8 cellular contexts compared by ENCODE assay signal in genomic region chr5:168314735-168315411, GRCh38. TPM values are rescaled to one million over a fixed set of nuclear protein-coding genes. Genes with fewer than 3 reads are reported as not detected.
DNase-seq lines count a peak whose midpoint lies in the region; ATAC-seq and TF ChIP-seq lines count a peak whose summit lies in the region.

No MANE protein-coding gene starts in this region.

- TF ChIP-seq CTCF in fibroblast of pulmonary artery (IDR thresholded peaks at IDR 0.05; ENCODE audit: low read length, missing control alignments): no peak
- TF ChIP-seq CTCF in osteoblast (IDR thresholded peaks at IDR 0.05; ENCODE audit: extremely low read depth, low read depth, low read length): no peak

- H3K9me3 Mint-ChIP-seq in activated naive CD4-positive, alpha-beta T cell treated with anti-CD3 and anti-CD28 coated beads, Interleukin-2, amount 10 ng/mL, durations not matched to agents 7 days and 5 days: no peaks in the 10 kb centered on the region

- H3K36me3 ChIP-seq in osteoblast (ENCODE audit: insufficient read depth, low read length): no peaks in the 10 kb centered on the region

- H3K4me3 ChIP-seq in fibroblast of pulmonary artery (replicated peaks; ENCODE audit: low read depth, low read length): no peak overlapping the region
- H3K4me3 ChIP-seq in osteoblast (ENCODE audit: insufficient read depth, low read length): peak overlapping the region; percentile 35

- no peaks in the 10 kb centered on the region for H3K27me3 ChIP-seq in osteoblast (ENCODE audit: insufficient read depth, low read length)

- H2AFZ ChIP-seq in osteoblast (ENCODE audit: low read length): no peak overlapping the region

- ATAC-seq in GM21381 (IDR thresholded peaks at IDR 0.05; ENCODE audit: unreplicated experiment) (no peak), HG03108 (IDR thresholded peaks at IDR 0.05; ENCODE audit: unreplicated experiment) (no peak)

- peak overlapping the region; percentile 91 for H3K27ac ChIP-seq in osteoblast (ENCODE audit: low read depth, low read length)

- H3K4me3 Mint-ChIP-seq in activated naive CD4-positive, alpha-beta T cell treated with anti-CD3 and anti-CD28 coated beads, Interleukin-2, amount 10 ng/mL, durations not matched to agents 7 days and 5 days: no peak overlapping the region

- DNase-seq in EL: peak; percentile 97
- DNase-seq in RKO (ENCODE audit: low spot score): peak; percentile 82
- peak; percentile 84 for DNase-seq in fibroblast of pulmonary artery (ENCODE audit: low read depth)
- peak; percentile 86 for DNase-seq in osteoblast (ENCODE audit: insufficient read length, low spot score, missing footprints)
- no peak for DNase-seq in activated naive CD4-positive, alpha-beta T cell treated with anti-CD3 and anti-CD28 coated beads, Interleukin-2, amount 10 ng/mL, durations not matched to agents 7 days and 5 days
- DNase-seq in NCI-H1436 (lab: John Stamatoyannopoulos, UW): no peak

- H3K36me3 Mint-ChIP-seq in activated naive CD4-positive, alpha-beta T cell treated with anti-CD3 and anti-CD28 coated beads, Interleukin-2, amount 10 ng/mL, durations not matched to agents 7 days and 5 days: no peaks in the 10 kb centered on the region

- H3K27ac Mint-ChIP-seq in activated naive CD4-positive, alpha-beta T cell treated with anti-CD3 and anti-CD28 coated beads, Interleukin-2, amount 10 ng/mL, durations not matched to agents 7 days and 5 days: no peak overlapping the region

- H3K9me3 ChIP-seq in osteoblast (ENCODE audit: low read depth, low read length): no peaks in the 10 kb centered on the region

- CTCF ChIA-PET in activated naive CD4-positive, alpha-beta T cell treated with anti-CD3 and anti-CD28 coated beads, Interleukin-2, amount 10 ng/mL, durations not matched to agents 7 days and 5 days (lab: Charles Lee): no interaction called here

- peaks cover 51% of the 10 kb centered on the region for H3K4me1 ChIP-seq in osteoblast (ENCODE audit: insufficient read depth, low read length)

- no peaks in the 10 kb centered on the region for H3K27me3 Mint-ChIP-seq in activated naive CD4-positive, alpha-beta T cell treated with anti-CD3 and anti-CD28 coated beads, Interleukin-2, amount 10 ng/mL, durations not matched to agents 7 days and 5 days

- H3K79me2 ChIP-seq in osteoblast (ENCODE audit: insufficient read depth, low read length): no peaks in the 10 kb centered on the region

- H4K20me1 ChIP-seq in osteoblast (ENCODE audit: insufficient read depth, low read length): no peaks in the 10 kb centered on the region

- no peaks in the 10 kb centered on the region for H3K4me1 Mint-ChIP-seq in activated naive CD4-positive, alpha-beta T cell treated with anti-CD3 and anti-CD28 coated beads, Interleukin-2, amount 10 ng/mL, durations not matched to agents 7 days and 5 days

- peak overlapping the region; percentile 77 for H3K4me2 ChIP-seq in osteoblast (ENCODE audit: insufficient read depth, low read length)

RNA-seq across cellular contexts. Expression of gene WWC1, which starts 23.4 kb away (rescaled TPM):
- total RNA-seq in osteoblast: 0.88 and 1.4 TPM in 2 replicates

Comparison
In these comparisons a context has a peak if more than half of its experiments do, and no peak if none do; other contexts are left out.
1. DNase-seq: peak in EL (single experiment), RKO (single experiment), fibroblast of pulmonary artery (single experiment) and osteoblast (single experiment); none in activated naive CD4-positive, alpha-beta T cell treated with anti-CD3 and anti-CD28 coated beads, Interleukin-2, amount 10 ng/mL, durations not matched to agents 7 days and 5 days (single experiment) and NCI-H1436 (single experiment).